In genomic region chr11:108122166-108122628, GRCh38 we compare ENCODE assay signal across 2 cellular contexts.
TF ChIP-seq lines count a peak whose summit lies in the region.

No MANE protein-coding gene starts in this region.

TF ChIP-seq in SK-N-SH, 30 proteins besides CTCF, POLR2A, EP300 and RAD21 (continued from another document):
- TF ChIP-seq REST (IDR thresholded peaks at IDR 0.05; ENCODE audit: low read depth, low read length), result no peak
- TF ChIP-seq RFX5 (IDR thresholded peaks at IDR 0.05; ENCODE audit: low read length), result no peak
- no peak for TF ChIP-seq RXRA (IDR thresholded peaks at IDR 0.05; ENCODE audit: borderline replicate concordance, low read depth)
- no peak for TF ChIP-seq MEF2A (IDR thresholded peaks at IDR 0.05; ENCODE audit: borderline replicate concordance, low read depth)
- no peak for TF ChIP-seq PBX3 (IDR thresholded peaks at IDR 0.05)
- TF ChIP-seq TCF12 (IDR thresholded peaks at IDR 0.05), result no peak
- no peak for TF ChIP-seq NRF1 (IDR thresholded peaks at IDR 0.05; ENCODE audit: low read depth, low read length)

TF ChIP-seq in neural cell, 6 proteins besides CTCF, POLR2A, EP300 and RAD21 (continued from another document):
- TF ChIP-seq REST (IDR thresholded peaks at IDR 0.05; ENCODE audit: borderline replicate concordance) (no peak), TAF1 (IDR thresholded peaks at IDR 0.05; ENCODE audit: low read depth) (no peak)
